18 cellular contexts compared by ENCODE assay signal in the genomic region with DNA sequence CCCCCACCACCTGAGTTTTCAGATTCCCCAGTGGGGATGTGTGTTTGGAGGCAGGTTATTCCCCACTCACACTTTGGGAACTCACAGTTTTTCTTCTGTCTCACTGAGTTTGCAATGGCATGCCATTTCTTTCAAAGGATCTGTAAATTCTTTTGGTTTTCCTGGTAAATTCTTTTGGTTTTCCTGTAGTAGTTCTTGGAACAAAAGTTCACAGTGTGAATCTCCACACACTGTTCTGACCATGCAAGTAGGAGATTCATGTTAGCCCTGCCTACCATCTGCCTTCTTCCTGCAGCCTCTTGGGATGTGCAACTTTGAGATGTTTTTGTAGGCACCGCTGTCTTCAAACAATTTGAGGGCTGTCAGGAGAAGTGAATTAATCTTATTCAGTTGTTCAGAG.
A peak's percentile ranks its signal among the peaks of the same experiment; 100 is the strongest.
DNase-seq lines count a peak whose midpoint lies in the region; ATAC-seq, FAIRE-seq and TF ChIP-seq lines count a peak whose summit lies in the region.
"Had no signal": no experiment of that assay in that cellular context is flagged by ENCODE, and none has a peak within 500 bp of the region (broad histone marks: within the 10 kb centered on the region; RNA-seq: fewer than 3 reads in every experiment).

No MANE protein-coding gene starts in this region.

- H3K27ac ChIP-seq in GM23338 (ENCODE audit: low read depth) (no peak overlapping the region), astrocyte (ENCODE audit: low read depth, low read length) (no peak overlapping the region), smooth muscle cell (ENCODE audit: low read depth) (peak overlapping the region; percentile 31)
- H3K27ac ChIP-seq: C4-2B, PC-9 had no signal

- H3K9me3 Mint-ChIP-seq in GM23338 (peaks cover 10% of the 10 kb centered on the region; the same call in 2 of the 3 replicates), astrocyte (ENCODE audit: unreplicated experiment) (peaks cover 4% of the 10 kb centered on the region)
- peaks cover 12% of the 10 kb centered on the region for H3K9me3 Mint-ChIP-seq in natural killer cell treated with Interleukin-12 subunit alpha and Interleukin-12 subunit beta and Interleukin-15 and Interleukin-18, amount 100 ng/mL, for 72 hours

- H3K4me1 Mint-ChIP-seq in GM23338 (peaks cover 21% of the 10 kb centered on the region), astrocyte (ENCODE audit: low read depth, unreplicated experiment) (peaks cover 34% of the 10 kb centered on the region)
- no peaks in the 10 kb centered on the region for H3K4me1 Mint-ChIP-seq in natural killer cell treated with Interleukin-12 subunit alpha and Interleukin-12 subunit beta and Interleukin-15 and Interleukin-18, amount 100 ng/mL, for 72 hours (ENCODE audit: low read depth in 2 of 2)

- FAIRE-seq in astrocyte (lab: Jason Lieb, UNC), result no peak
- FAIRE-seq: GM12891, HTR-8/SVneo had no signal

- H4K20me1 ChIP-seq in GM23338 (replicated peaks; ENCODE audit: insufficient read depth), result no peaks in the 10 kb centered on the region
- no peaks in the 10 kb centered on the region for H4K20me1 ChIP-seq in astrocyte (ENCODE audit: insufficient read depth, low read length)
- no peaks in the 10 kb centered on the region for H4K20me1 ChIP-seq in smooth muscle cell (ENCODE audit: low read depth)

- no peaks in the 10 kb centered on the region for H3F3A ChIP-seq in GM23338 (replicated peaks; ENCODE audit: low read depth)
- no peaks in the 10 kb centered on the region for H3F3A ChIP-seq in smooth muscle cell (ENCODE audit: low read depth)

- H3K27me3 ChIP-seq in GM23338 (ENCODE audit: insufficient read depth) (no peaks in the 10 kb centered on the region), astrocyte (ENCODE audit: insufficient read depth, low read length) (no peaks in the 10 kb centered on the region), smooth muscle cell (ENCODE audit: low read depth) (no peaks in the 10 kb centered on the region)

- WGBS in smooth muscle cell (ENCODE audit: low lambda C conversion rate), result 87% methylated on average over 1 of the region's 1 CpG

- H3K4me2 ChIP-seq in GM23338, result no peak overlapping the region
- no peak overlapping the region for H3K4me2 ChIP-seq in astrocyte (ENCODE audit: low read length)
- H3K4me2 ChIP-seq in smooth muscle cell, result no peak overlapping the region
- H3K4me2 ChIP-seq: PC-9, SK-N-SH had no signal

- H3K27me3 Mint-ChIP-seq in GM23338 (ENCODE audit: insufficient read depth, low read depth, poor library complexity), result no peaks in the 10 kb centered on the region
- H3K27me3 Mint-ChIP-seq in astrocyte (ENCODE audit: low read depth, unreplicated experiment), result no peaks in the 10 kb centered on the region
- no peaks in the 10 kb centered on the region for H3K27me3 Mint-ChIP-seq in natural killer cell treated with Interleukin-12 subunit alpha and Interleukin-12 subunit beta and Interleukin-15 and Interleukin-18, amount 100 ng/mL, for 72 hours

- H3K4me3 ChIP-seq in GM23338 (no peak overlapping the region), astrocyte (ENCODE audit: insufficient read depth, low read depth, low read length) (no peak overlapping the region), fibroblast of villous mesenchyme (ENCODE audit: low read depth, low read length) (no peak overlapping the region), smooth muscle cell (no peak overlapping the region)
- H3K4me3 ChIP-seq: HAP-1, PC-9 had no signal

- no peak overlapping the region for H3K4me3 Mint-ChIP-seq in GM23338
- no peak overlapping the region for H3K4me3 Mint-ChIP-seq in astrocyte (ENCODE audit: unreplicated experiment)
- no peak overlapping the region for H3K4me3 Mint-ChIP-seq in natural killer cell treated with Interleukin-12 subunit alpha and Interleukin-12 subunit beta and Interleukin-15 and Interleukin-18, amount 100 ng/mL, for 72 hours

- 0 out of 2 replicates have a peak overlapping the region, but pooled peaks have one; percentile 43 for H2AFZ ChIP-seq in GM23338
- no peak overlapping the region for H2AFZ ChIP-seq in astrocyte (ENCODE audit: low read depth, low read length)
- H2AFZ ChIP-seq in smooth muscle cell (ENCODE audit: low read depth), result no peak overlapping the region
- H2AFZ ChIP-seq: PC-9 had no signal

- H3K9me3 ChIP-seq in astrocyte (ENCODE audit: insufficient read depth, low read depth, low read length), result peaks cover 6% of the 10 kb centered on the region
- H3K9me3 ChIP-seq in smooth muscle cell (replicated peaks; ENCODE audit: low read depth), result no peaks in the 10 kb centered on the region
- H3K9me3 ChIP-seq: HAP-1 had no signal

- H3K4me1 ChIP-seq in GM23338 (ENCODE audit: insufficient read depth), result peaks cover 11% of the 10 kb centered on the region; the same call in 1 of the 2 replicates
- peaks cover 4% of the 10 kb centered on the region for H3K4me1 ChIP-seq in astrocyte (ENCODE audit: insufficient read depth, low read length)
- no peaks in the 10 kb centered on the region for H3K4me1 ChIP-seq in smooth muscle cell (ENCODE audit: low read depth)
- H3K4me1 ChIP-seq: HAP-1 had no signal

- H3K36me3 ChIP-seq in GM23338 (ENCODE audit: insufficient read depth) (no peaks in the 10 kb centered on the region), astrocyte (ENCODE audit: insufficient read depth, low read length) (no peaks in the 10 kb centered on the region), smooth muscle cell (ENCODE audit: low read depth) (no peaks in the 10 kb centered on the region)
- H3K36me3 ChIP-seq: HAP-1 had no signal

- TF ChIP-seq CTCF in GM23338 (conservative IDR thresholded peaks at IDR 0.05; ENCODE audit: low read depth in 2 of 2), result no peak
- no peak for TF ChIP-seq CTCF in astrocyte (IDR thresholded peaks at IDR 0.05; ENCODE audit: insufficient read depth, low read depth, low read length)
- no peak for TF ChIP-seq CTCF in fibroblast of villous mesenchyme (IDR thresholded peaks at IDR 0.05; ENCODE audit: insufficient read depth, low read depth, low read length)
- TF ChIP-seq CTCF in smooth muscle cell (IDR thresholded peaks at IDR 0.05; ENCODE audit: borderline replicate concordance, insufficient read depth, poor library complexity, severe bottlenecking), result no peak

- DNase-seq in GM23338 (ENCODE audit: low spot score) (no peak), astrocyte (ENCODE audit: low read depth) (peak; percentile 67), fibroblast of villous mesenchyme (ENCODE audit: low read depth) (peak; percentile 47), smooth muscle cell (lab: John Stamatoyannopoulos, UW; ENCODE audit: unreplicated experiment) (no peak), T-helper 2 cell (no peak), Right ventricle myocardium superior (no peak)
- DNase-seq in natural killer cell treated with Interleukin-12 subunit alpha and Interleukin-12 subunit beta and Interleukin-15 and Interleukin-18, amount 100 ng/mL, for 72 hours (ENCODE audit: low spot score), result no peak
- DNase-seq: COR-L47, DMS153, NCI-H2107, NCI-H345, NCI-H748 treated with DMSO at 0.1 percent for 48 hours, PC-9, SK-N-SH had no signal

- ATAC-seq in GM23338 (no peak), Right ventricle myocardium superior (ENCODE audit: poor library complexity) (no peak)
- no peak for ATAC-seq in natural killer cell treated with Interleukin-12 subunit alpha and Interleukin-12 subunit beta and Interleukin-15 and Interleukin-18, amount 100 ng/mL, for 72 hours

- peaks cover 7% of the 10 kb centered on the region; the same call in 1 of the 3 replicates for H3K36me3 Mint-ChIP-seq in GM23338 (ENCODE audit: low read depth)
- H3K36me3 Mint-ChIP-seq in astrocyte (ENCODE audit: low read depth, unreplicated experiment), result no peaks in the 10 kb centered on the region
- peaks cover 4% of the 10 kb centered on the region for H3K36me3 Mint-ChIP-seq in natural killer cell treated with Interleukin-12 subunit alpha and Interleukin-12 subunit beta and Interleukin-15 and Interleukin-18, amount 100 ng/mL, for 72 hours

- H3K9ac ChIP-seq in astrocyte (ENCODE audit: low read length) (no peak overlapping the region), smooth muscle cell (ENCODE audit: low read depth) (no peak overlapping the region)
- H3K9ac ChIP-seq: SK-N-SH had no signal

- H3K79me2 ChIP-seq in GM23338 (replicated peaks; ENCODE audit: insufficient read depth), result no peaks in the 10 kb centered on the region
- H3K79me2 ChIP-seq in astrocyte (ENCODE audit: insufficient read depth, low read length), result no peaks in the 10 kb centered on the region
- H3K79me2 ChIP-seq in smooth muscle cell (ENCODE audit: low read depth), result no peaks in the 10 kb centered on the region

- intact Hi-C loops in Right ventricle myocardium superior (cut with DNase I), result no loop called here

- H3K27ac Mint-ChIP-seq in GM23338 (no peak overlapping the region), astrocyte (ENCODE audit: unreplicated experiment) (no peak overlapping the region)
- no peak overlapping the region for H3K27ac Mint-ChIP-seq in natural killer cell treated with Interleukin-12 subunit alpha and Interleukin-12 subunit beta and Interleukin-15 and Interleukin-18, amount 100 ng/mL, for 72 hours

- 0 out of 2 replicates have a peak, but pooled peaks cover 4% of the 10 kb centered on the region for H3K9me2 ChIP-seq in GM23338 (ENCODE audit: insufficient read depth)
- H3K9me2 ChIP-seq: SK-N-SH had no signal

TF ChIP-seq in GM23338, 12 proteins besides CTCF, POLR2A, EP300 and RAD21 (continues in another document):
- TF ChIP-seq EZH2phosphoT487 (IDR thresholded peaks at IDR 0.05; ENCODE audit: unreplicated experiment), result no peak
- TF ChIP-seq JUNB (IDR thresholded peaks at IDR 0.05; ENCODE audit: unreplicated experiment), result no peak
- no peak for TF ChIP-seq ETS1 (IDR thresholded peaks at IDR 0.05)
- no peak for TF ChIP-seq ZNF331 (CRISPR knock-in tag; IDR thresholded peaks at IDR 0.05; ENCODE audit: low read depth)
- no peak for TF ChIP-seq POLR2AphosphoS5 (IDR thresholded peaks at IDR 0.05; ENCODE audit: low read depth)

Comparison
In these comparisons a context has a peak if more than half of its experiments do, and no peak if none do; other contexts are left out.
1. DNase-seq: peak in astrocyte (single experiment) and fibroblast of villous mesenchyme (single experiment); none in GM23338 (single experiment), smooth muscle cell (single experiment), natural killer cell treated with Interleukin-12 subunit alpha and Interleukin-12 subunit beta and Interleukin-15 and Interleukin-18, amount 100 ng/mL, for 72 hours (single experiment), T-helper 2 cell (0 of 5) and Right ventricle myocardium superior (single experiment).